ENCODE assay signal across 16 cellular contexts in the genomic region with DNA sequence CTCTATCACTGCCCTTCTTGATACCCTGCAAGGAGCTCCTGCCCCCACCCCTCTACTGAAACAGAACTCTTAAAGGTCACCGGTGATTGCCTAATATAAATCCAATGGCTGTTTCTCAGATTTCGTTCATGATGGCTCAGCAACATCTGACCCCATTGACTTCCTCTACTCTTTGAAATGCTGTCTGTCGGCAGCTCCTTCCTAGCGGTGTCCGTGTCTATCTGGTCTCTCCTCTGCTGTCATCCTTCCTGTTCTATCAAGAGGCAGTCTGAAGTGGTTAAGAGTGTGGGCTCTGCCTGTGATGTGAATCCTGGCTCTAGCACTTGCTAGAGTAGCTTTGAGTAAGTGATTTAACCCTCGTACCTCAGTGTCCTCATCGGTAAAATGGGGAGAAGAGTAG. TPM values are rescaled to one million over a fixed set of nuclear protein-coding genes. Genes with fewer than 3 reads are reported as not detected.
DNase-seq lines count a peak whose midpoint lies in the region; ATAC-seq and TF ChIP-seq lines count a peak whose summit lies in the region.
"Had no signal": no experiment of that assay in that cellular context is flagged by ENCODE, and none has a peak within 500 bp of the region (broad histone marks: within the 10 kb centered on the region; RNA-seq: fewer than 3 reads in every experiment).

No MANE protein-coding gene starts in this region.

- no peak overlapping the region for H3K27ac Mint-ChIP-seq in CD4-positive, CD25-positive, alpha-beta regulatory T cell
- H3K27ac Mint-ChIP-seq: activated naive CD4-positive, alpha-beta T cell treated with anti-CD3 and anti-CD28 coated beads, Interleukin-2, amount 50 U/mL, for 24 hours had no signal

- no peak for TF ChIP-seq POLR2A in body of pancreas (IDR thresholded peaks at IDR 0.05)

- TF ChIP-seq CTCF in body of pancreas (IDR thresholded peaks at IDR 0.05): no peak

- no peaks in the 10 kb centered on the region for H3K36me3 Mint-ChIP-seq in CD4-positive, CD25-positive, alpha-beta regulatory T cell
- H3K36me3 Mint-ChIP-seq: activated naive CD4-positive, alpha-beta T cell treated with anti-CD3 and anti-CD28 coated beads, Interleukin-2, amount 50 U/mL, for 24 hours had no signal

- intact Hi-C loops in body of pancreas (cut with DNase I): no loop called here

- no peaks in the 10 kb centered on the region for H3K36me3 ChIP-seq in CD4-positive, CD25-positive, alpha-beta regulatory T cell (ENCODE audit: control insufficient read depth, insufficient read depth, low read length)
- no peaks in the 10 kb centered on the region for H3K36me3 ChIP-seq in body of pancreas (replicated peaks in 1 of 2; ENCODE audit: insufficient read depth in 1 of 2, low read depth in 2 of 2)

- peaks cover 50% of the 10 kb centered on the region for H3K27me3 ChIP-seq in CD4-positive, CD25-positive, alpha-beta regulatory T cell (ENCODE audit: control insufficient read depth, insufficient read depth, low read length)
- H3K27me3 ChIP-seq in body of pancreas: peaks cover 0 to 3% of the 10 kb centered on the region in 2 donors
- H3K27me3 ChIP-seq: testis had no signal

- H3K4me1 ChIP-seq in CD4-positive, CD25-positive, alpha-beta regulatory T cell (ENCODE audit: control insufficient read depth, insufficient read depth, low read length, poor library complexity, severe bottlenecking): no peaks in the 10 kb centered on the region
- peaks cover 17% of the 10 kb centered on the region for H3K4me1 ChIP-seq in body of pancreas
- H3K4me1 ChIP-seq: testis had no signal

- H3K9me3 ChIP-seq in CD4-positive, CD25-positive, alpha-beta regulatory T cell (ENCODE audit: control insufficient read depth in 2 of 2, low read length in 2 of 2): no peaks in the 10 kb centered on the region
- H3K9me3 ChIP-seq in body of pancreas: no peaks in the 10 kb centered on the region
- H3K9me3 ChIP-seq: testis had no signal

- H3K9me3 Mint-ChIP-seq in CD4-positive, CD25-positive, alpha-beta regulatory T cell: peaks cover 0 to 6% (median 0%) of the 10 kb centered on the region in 7 donors
- H3K9me3 Mint-ChIP-seq: activated naive CD4-positive, alpha-beta T cell treated with anti-CD3 and anti-CD28 coated beads, Interleukin-2, amount 50 U/mL, for 24 hours; CD8-positive, alpha-beta memory T cell had no signal

- H3K4me3 ChIP-seq in CD4-positive, CD25-positive, alpha-beta regulatory T cell (ENCODE audit: low read depth, low read length): no peak overlapping the region
- H3K4me3 ChIP-seq in body of pancreas: no peak overlapping the region
- H3K4me3 ChIP-seq: testis had no signal

- no peak overlapping the region for H3K4me3 Mint-ChIP-seq in CD4-positive, CD25-positive, alpha-beta regulatory T cell
- H3K4me3 Mint-ChIP-seq: activated naive CD4-positive, alpha-beta T cell treated with anti-CD3 and anti-CD28 coated beads, Interleukin-2, amount 50 U/mL, for 24 hours; CD8-positive, alpha-beta memory T cell had no signal

- H3K27ac ChIP-seq in CD4-positive, CD25-positive, alpha-beta regulatory T cell (ENCODE audit: insufficient read depth, low read length, poor library complexity, severe bottlenecking): no peak overlapping the region
- H3K27ac ChIP-seq in body of pancreas: no peak overlapping the region
- H3K27ac ChIP-seq: RWPE1, testis had no signal

- ATAC-seq in CD4-positive, CD25-positive, alpha-beta regulatory T cell (ENCODE audit: low read depth in 2 of 2): peak; percentile 37 to 52
- ATAC-seq in body of pancreas: peak; percentile 23
- no peak for ATAC-seq in HG03378 (IDR thresholded peaks at IDR 0.05; ENCODE audit: unreplicated experiment)

- 64 to 65% methylated on average over 7 of the region's 7 CpGs for WGBS in body of pancreas, 2 donors

- peaks cover 82% of the 10 kb centered on the region for H3K27me3 Mint-ChIP-seq in CD4-positive, CD25-positive, alpha-beta regulatory T cell

- peaks cover 0 to 13% (median 4%) of the 10 kb centered on the region in 4 donors for H3K4me1 Mint-ChIP-seq in CD4-positive, CD25-positive, alpha-beta regulatory T cell

- DNase-seq in AML-193 (lab: John Stamatoyannopoulos, UW) (peak; percentile 96 to 97), NOMO-1 treated with dmso at 0.1 percent for 144 hours (lab: John Stamatoyannopoulos, UW; ENCODE audit: unreplicated experiment) (peak; percentile 53), body of pancreas (peak in 1 of 4 donors; percentile 37), AG20443 (ENCODE audit: low spot score) (no peak), NCI-H1105 treated with DMSO at 0.1 percent for 48 hours (lab: John Stamatoyannopoulos, UW) (no peak)
- peak in 1 of 3 donors; percentile 49 for DNase-seq in CD4-positive, CD25-positive, alpha-beta regulatory T cell
- no peak for DNase-seq in stimulated activated naive CD4-positive, alpha-beta T cell treated with Interleukin-2 at 50 U/mL for 16 hours (lab: John Stamatoyannopoulos, UW)
- DNase-seq: CD8-positive, alpha-beta memory T cell; HCEC 1CT; NCI-H1105; NCI-H446 treated with DMSO at 0.1 percent for 48 hours; small intestine; testis had no signal

RNA-seq across cellular contexts. Expression of a gene that starts 5.5 kb away (rescaled TPM):
- total RNA-seq in CD4-positive, CD25-positive, alpha-beta regulatory T cell: 0.25 TPM
- polyA plus RNA-seq in CD4-positive, CD25-positive, alpha-beta regulatory T cell: under 1 TPM; 0.08 to 0.22 (median 0.16) TPM
- 1 to 10 TPM in 1 of 2 donors, under 1 TPM in 1; 0.66 to 9.1 TPM for total RNA-seq in body of pancreas
- polyA plus RNA-seq: CD8-positive, alpha-beta memory T cell had no signal

RNA-seq across cellular contexts. Expression of a gene that starts 53.0 kb away (rescaled TPM):
- total RNA-seq in CD4-positive, CD25-positive, alpha-beta regulatory T cell: not detected
- not detected for polyA plus RNA-seq in CD4-positive, CD25-positive, alpha-beta regulatory T cell
- 10 to 100 TPM; 11.5 to 20.5 TPM for total RNA-seq in body of pancreas
- total RNA-seq: CD8-positive, alpha-beta memory T cell had no signal
- polyA plus RNA-seq: CD8-positive, alpha-beta memory T cell had no signal

Comparison
In these comparisons a context has a peak if more than half of its experiments do, and no peak if none do; other contexts are left out.
1. DNase-seq: peak in AML-193 (2 of 2) and NOMO-1 treated with dmso at 0.1 percent for 144 hours (single experiment); none in stimulated activated naive CD4-positive, alpha-beta T cell treated with Interleukin-2 at 50 U/mL for 16 hours (single experiment), AG20443 (single experiment) and NCI-H1105 treated with DMSO at 0.1 percent for 48 hours (single experiment).
2. RNA of a gene that starts 53.0 kb away (total RNA-seq): 11.5 to 20.5 TPM in body of pancreas; not detected in CD4-positive, CD25-positive, alpha-beta regulatory T cell (single experiment); every median in the first group is over 10 times any median in the second.